ENCODE assay signal across 24 cellular contexts in genomic region chr9:89718176-89718575, GRCh38.
DNase-seq lines count a peak whose midpoint lies in the region; ATAC-seq and TF ChIP-seq lines count a peak whose summit lies in the region.
"Had no signal": no experiment of that assay in that cellular context is flagged by ENCODE, and none has a peak within 500 bp of the region (broad histone marks: within the 10 kb centered on the region; RNA-seq: fewer than 3 reads in every experiment).

No MANE protein-coding gene starts in this region.

- H3K36me3 ChIP-seq in smooth muscle cell (ENCODE audit: low read depth), result no peaks in the 10 kb centered on the region
- H3K36me3 ChIP-seq: BE2C; BLaER1 treated with 17β-estradiol and CSF1 and Interleukin-3, amounts not matched to agents 10 nM and 100 nM had no signal

- peaks cover 19% of the 10 kb centered on the region for H3F3A ChIP-seq in smooth muscle cell (ENCODE audit: low read depth)

- TF ChIP-seq CTCF in smooth muscle cell (IDR thresholded peaks at IDR 0.05; ENCODE audit: borderline replicate concordance, insufficient read depth, poor library complexity, severe bottlenecking), result no peak

- H3K4me2 ChIP-seq in smooth muscle cell, result peak overlapping the region; percentile 44
- H3K4me2 ChIP-seq: A549, GM23338 had no signal

- peak; percentile 72 for DNase-seq in M059J (ENCODE audit: low read depth)
- DNase-seq in left lobe of liver (ENCODE audit: low spot score), result no peak
- no peak for DNase-seq in smooth muscle cell (lab: John Stamatoyannopoulos, UW; ENCODE audit: unreplicated experiment)
- DNase-seq in NCI-H526 (lab: John Stamatoyannopoulos, UW), result no peak
- DNase-seq in activated T-cell treated with anti-CD3 and anti-CD28 coated beads, Interleukin-2, amount 50 U/mL, for 4 hours, result no peak
- no peak for DNase-seq in central memory CD4-positive, alpha-beta T cell
- DNase-seq: 8988T; ACHN; AML-193; BE2C; CD4-positive, alpha-beta T cell; CD8-positive, alpha-beta memory T cell; DMS 273 treated with DMSO at 0.1 percent for 48 hours; DMS79; EL; GDM1; H9 had no signal

- H3K9ac ChIP-seq in smooth muscle cell (ENCODE audit: low read depth), result no peak overlapping the region
- H3K9ac ChIP-seq: BLaER1 treated with 17β-estradiol and CSF1 and Interleukin-3, amounts not matched to agents 10 nM and 100 nM had no signal

- WGBS in smooth muscle cell (ENCODE audit: low lambda C conversion rate), result 60% methylated on average over 3 of the region's 3 CpGs

- no peaks in the 10 kb centered on the region for H3K9me3 ChIP-seq in smooth muscle cell (replicated peaks; ENCODE audit: low read depth)
- H3K9me3 ChIP-seq: A549, BE2C had no signal

- no peaks in the 10 kb centered on the region for H3K27me3 ChIP-seq in smooth muscle cell (ENCODE audit: low read depth)
- H3K27me3 ChIP-seq: BE2C; BLaER1 treated with 17β-estradiol and CSF1 and Interleukin-3, amounts not matched to agents 10 nM and 100 nM had no signal

- peaks cover 84% of the 10 kb centered on the region for H3K4me1 Mint-ChIP-seq in dendritic cell treated with granulocyte-macrophage colony-stimulating factor and Interleukin-4, amounts not matched to agents 40 ng/mL and 50 ng/mL, for 4 days (ENCODE audit: low read depth)
- H3K4me1 Mint-ChIP-seq in activated T-cell treated with anti-CD3 and anti-CD28 coated beads, Interleukin-2, amount 50 U/mL, for 4 hours (ENCODE audit: low read depth), result peaks cover 25% of the 10 kb centered on the region
- H3K4me1 Mint-ChIP-seq: GM23338 had no signal

- H3K4me3 Mint-ChIP-seq in dendritic cell treated with granulocyte-macrophage colony-stimulating factor and Interleukin-4, amounts not matched to agents 40 ng/mL and 50 ng/mL, for 4 days, result no peak overlapping the region
- no peak overlapping the region for H3K4me3 Mint-ChIP-seq in activated T-cell treated with anti-CD3 and anti-CD28 coated beads, Interleukin-2, amount 50 U/mL, for 4 hours
- H3K4me3 Mint-ChIP-seq: CD14-positive monocyte; CD4-positive, alpha-beta T cell; CD8-positive, alpha-beta memory T cell; GM23338; H9 had no signal

- ATAC-seq in left lobe of liver, result peak; percentile 19
- ATAC-seq in activated T-cell treated with anti-CD3 and anti-CD28 coated beads, Interleukin-2, amount 50 U/mL, for 4 hours, result no peak
- ATAC-seq: A549, GM12878, GM23338, HCT116 had no signal

- H3K79me2 ChIP-seq in smooth muscle cell (ENCODE audit: low read depth), result no peaks in the 10 kb centered on the region

- no peaks in the 10 kb centered on the region for H3K36me3 Mint-ChIP-seq in dendritic cell treated with granulocyte-macrophage colony-stimulating factor and Interleukin-4, amounts not matched to agents 40 ng/mL and 50 ng/mL, for 4 days (ENCODE audit: low read depth)
- no peaks in the 10 kb centered on the region for H3K36me3 Mint-ChIP-seq in activated T-cell treated with anti-CD3 and anti-CD28 coated beads, Interleukin-2, amount 50 U/mL, for 4 hours (ENCODE audit: insufficient read depth)
- H3K36me3 Mint-ChIP-seq: CD14-positive monocyte; CD8-positive, alpha-beta memory T cell had no signal

- H4K20me1 ChIP-seq in smooth muscle cell (ENCODE audit: low read depth), result no peaks in the 10 kb centered on the region
- H4K20me1 ChIP-seq: BLaER1 treated with 17β-estradiol and CSF1 and Interleukin-3, amounts not matched to agents 10 nM and 100 nM had no signal

- H3K4me3 ChIP-seq in smooth muscle cell, result no peak overlapping the region
- H3K4me3 ChIP-seq: A549; BLaER1 treated with 17β-estradiol and CSF1 and Interleukin-3, amounts not matched to agents 10 nM and 100 nM; GM12878; GM23338 had no signal

- H3K27ac ChIP-seq in smooth muscle cell (ENCODE audit: low read depth), result peak overlapping the region; percentile 75
- H3K27ac ChIP-seq: A549 had no signal

- H2AFZ ChIP-seq in smooth muscle cell (ENCODE audit: low read depth), result no peak overlapping the region
- H2AFZ ChIP-seq: GM23338 had no signal

- H3K27me3 Mint-ChIP-seq in dendritic cell treated with granulocyte-macrophage colony-stimulating factor and Interleukin-4, amounts not matched to agents 40 ng/mL and 50 ng/mL, for 4 days, result no peaks in the 10 kb centered on the region
- no peaks in the 10 kb centered on the region for H3K27me3 Mint-ChIP-seq in activated T-cell treated with anti-CD3 and anti-CD28 coated beads, Interleukin-2, amount 50 U/mL, for 4 hours (ENCODE audit: low read depth)
- H3K27me3 Mint-ChIP-seq: CD4-positive, alpha-beta T cell had no signal

- intact Hi-C loops in dendritic cell treated with granulocyte-macrophage colony-stimulating factor and Interleukin-4, amounts not matched to agents 40 ng/mL and 50 ng/mL, for 4 days (cut with micrococcal nuclease), result loop anchor here (5.0 kb wide), 1 partner anchor 111 kb away; the partner anchor contains the start of gene GADD45G

- H3K27ac Mint-ChIP-seq in dendritic cell treated with granulocyte-macrophage colony-stimulating factor and Interleukin-4, amounts not matched to agents 40 ng/mL and 50 ng/mL, for 4 days, result peak overlapping the region; percentile 83
- H3K27ac Mint-ChIP-seq: CD4-positive, alpha-beta T cell; GM23338; H9 had no signal

- no peaks in the 10 kb centered on the region for H3K4me1 ChIP-seq in smooth muscle cell (ENCODE audit: low read depth)
- H3K4me1 ChIP-seq: A549, BE2C had no signal

- no peaks in the 10 kb centered on the region for H3K9me3 Mint-ChIP-seq in dendritic cell treated with granulocyte-macrophage colony-stimulating factor and Interleukin-4, amounts not matched to agents 40 ng/mL and 50 ng/mL, for 4 days
- no peaks in the 10 kb centered on the region for H3K9me3 Mint-ChIP-seq in activated T-cell treated with anti-CD3 and anti-CD28 coated beads, Interleukin-2, amount 50 U/mL, for 4 hours
- H3K9me3 Mint-ChIP-seq: CD4-positive, alpha-beta T cell; CD8-positive, alpha-beta memory T cell; GM23338; H9 had no signal
